In the genomic region with DNA sequence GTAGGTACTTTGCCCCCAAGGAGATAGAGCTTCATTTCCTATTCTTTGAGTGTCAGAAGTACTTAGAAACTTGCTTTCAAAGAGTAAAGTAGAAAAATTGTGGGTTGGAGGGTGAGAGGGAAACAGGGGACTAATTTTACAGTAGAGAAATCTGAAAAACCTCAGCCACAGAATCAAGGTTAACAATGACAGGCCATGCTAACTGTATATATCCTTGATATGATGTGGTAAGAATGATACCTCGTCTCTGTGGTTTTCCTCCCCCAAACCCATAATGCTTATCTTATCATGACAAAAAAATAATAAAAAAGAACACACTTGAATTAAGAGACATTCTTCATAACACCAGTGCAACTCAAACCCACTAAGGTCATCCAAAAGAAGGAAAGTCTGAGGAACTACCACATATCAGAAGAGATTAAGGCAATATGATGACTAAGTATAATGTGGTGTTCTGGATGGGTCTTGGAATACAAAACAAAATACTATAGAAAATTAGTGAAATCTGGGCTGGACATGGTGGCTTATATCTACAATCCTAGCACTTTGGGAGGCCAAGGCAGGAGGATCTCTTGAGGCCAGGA, we compare ENCODE assay signal across 16 cellular contexts.
A peak's percentile ranks its signal among the peaks of the same experiment; 100 is the strongest.
DNase-seq lines count a peak whose midpoint lies in the region; ATAC-seq, FAIRE-seq and TF ChIP-seq lines count a peak whose summit lies in the region.
"Had no signal": no experiment of that assay in that cellular context is flagged by ENCODE, and none has a peak within 500 bp of the region (broad histone marks: within the 10 kb centered on the region; RNA-seq: fewer than 3 reads in every experiment).

No MANE protein-coding gene starts in this region.

- in situ Hi-C loops in K562 (cut with MboI), result no loop called here

- POLR2A ChIA-PET in MCF 10A (lab: Yijun Ruan, JAX), result no interaction called here
- POLR2A ChIA-PET in K562 (lab: Yijun Ruan, JAX), result no interaction called here

- H3K4me3 Mint-ChIP-seq in MCF 10A (ENCODE audit: unreplicated experiment), result no peak overlapping the region
- H3K4me3 Mint-ChIP-seq: CD8-positive, alpha-beta memory T cell had no signal

- no peaks in the 10 kb centered on the region for H4K20me1 ChIP-seq in K562 (replicated peaks; ENCODE audit: control insufficient read depth, insufficient read depth, low read length)
- H4K20me1 ChIP-seq: BLaER1 had no signal

- H3K36me3 ChIP-seq in breast epithelium, result no peaks in the 10 kb centered on the region
- no peaks in the 10 kb centered on the region for H3K36me3 ChIP-seq in K562 (ENCODE audit: control insufficient read depth, insufficient read depth, low read length)
- no peaks in the 10 kb centered on the region for H3K36me3 ChIP-seq in heart right ventricle
- H3K36me3 ChIP-seq: BLaER1 had no signal

- TF ChIP-seq CTCF in MCF 10A (IDR thresholded peaks at IDR 0.05; ENCODE audit: unreplicated experiment), result no peak
- no peak for TF ChIP-seq CTCF in breast epithelium (IDR thresholded peaks at IDR 0.05)
- no peak for TF ChIP-seq CTCF in K562 (IDR thresholded peaks at IDR 0.05 in 2 of 3, conservative IDR thresholded peaks at IDR 0.05 in 1 of 3; ENCODE audit: insufficient read depth in 2 of 3, low read depth in 1 of 3, low read length in 3 of 3)
- no peak for TF ChIP-seq CTCF in heart right ventricle (IDR thresholded peaks at IDR 0.05)

- BruUV-seq in MCF 10A (replicated peaks; lab: Mats Ljungman, UMichigan), result no TSS peak
- no TSS peak for BruUV-seq in K562 (replicated peaks; lab: Mats Ljungman, UMichigan)

- H3K4me3 ChIP-seq in breast epithelium, result no peak overlapping the region
- H3K4me3 ChIP-seq in K562, result no peak overlapping the region
- H3K4me3 ChIP-seq in heart right ventricle, result no peak overlapping the region
- H3K4me3 ChIP-seq: BLaER1, GM23248 had no signal

- H3K27me3 ChIP-seq in breast epithelium (no peaks in the 10 kb centered on the region), K562 (ENCODE audit: control insufficient read depth in 2 of 2, insufficient read depth in 2 of 2, low read length in 2 of 2) (peaks cover 0 to 3% of the 10 kb centered on the region in 2 experiments; a peak in 1 of 5 replicates), heart right ventricle (no peaks in the 10 kb centered on the region)
- H3K27me3 ChIP-seq: BLaER1 had no signal

- intact Hi-C loops in MCF 10A (cut with micrococcal nuclease) (no loop called here), breast epithelium (cut with DNase I; ENCODE audit: low total_unique reads) (no loop called here), K562 (cut with micrococcal nuclease) (no loop called here), heart right ventricle (cut with DNase I) (no loop called here)

- CTCF ChIA-PET in MCF 10A (lab: Yijun Ruan, JAX) (no interaction called here), K562 (lab: Yijun Ruan, JAX; ENCODE audit: low intra/inter-chr PET ratio) (no interaction called here)

- H3K36me3 Mint-ChIP-seq in MCF 10A (ENCODE audit: insufficient read depth, unreplicated experiment), result no peaks in the 10 kb centered on the region

- no peaks in the 10 kb centered on the region for H3K4me1 Mint-ChIP-seq in MCF 10A (ENCODE audit: insufficient read depth, unreplicated experiment)

- no peaks in the 10 kb centered on the region for H3K9me3 Mint-ChIP-seq in MCF 10A (ENCODE audit: unreplicated experiment)
- H3K9me3 Mint-ChIP-seq: CD8-positive, alpha-beta memory T cell had no signal

- no peak for TF ChIP-seq RAD21 in K562 (CRISPR knock-in tag; conservative IDR thresholded peaks at IDR 0.05 in 1 of 2, IDR thresholded peaks at IDR 0.05 in 1 of 2)

- H3K27me3 Mint-ChIP-seq in MCF 10A (ENCODE audit: insufficient read depth, unreplicated experiment), result no peaks in the 10 kb centered on the region
- H3K27me3 Mint-ChIP-seq: CD8-positive, alpha-beta memory T cell had no signal

- no peak for DNase-seq in MCF 10A (ENCODE audit: unreplicated experiment)
- no peak for DNase-seq in breast epithelium (ENCODE audit: low spot score in 2 of 2)
- DNase-seq in NCI-H226, result peak; percentile 72
- DNase-seq in K562 (ENCODE audit: extremely low read depth in 1 of 4, low spot score in 3 of 4), result no peak
- DNase-seq in heart right ventricle, result no peak
- no peak for DNase-seq in NCI-H345 (lab: John Stamatoyannopoulos, UW)
- no peak for DNase-seq in activated naive CD4-positive, alpha-beta T cell (lab: John Stamatoyannopoulos, UW)
- DNase-seq: 8988T; AML-193; CD8-positive, alpha-beta memory T cell; DMS53; GM23248 had no signal

- TF ChIP-seq POLR2A in breast epithelium (IDR thresholded peaks at IDR 0.05), result no peak
- no peak for TF ChIP-seq POLR2A in K562 (conservative IDR thresholded peaks at IDR 0.05)

- no peaks in the 10 kb centered on the region for H3K9me1 ChIP-seq in K562 (ENCODE audit: control insufficient read depth, insufficient read depth, low read length)

- no peak overlapping the region for H2AFZ ChIP-seq in K562 (ENCODE audit: low read depth, low read length)
- H2AFZ ChIP-seq: GM23248 had no signal

- no peak overlapping the region for H3K4me2 ChIP-seq in K562 (ENCODE audit: insufficient read depth, low read length)
- H3K4me2 ChIP-seq: BLaER1 had no signal

- TF ChIP-seq EP300 in K562 (IDR thresholded peaks at IDR 0.05; ENCODE audit: low read length), result no peak

- H3K9me3 ChIP-seq in breast epithelium, result no peaks in the 10 kb centered on the region
- no peaks in the 10 kb centered on the region for H3K9me3 ChIP-seq in K562 (replicated peaks; ENCODE audit: control insufficient read depth, insufficient read depth, low read depth, low read length)
- H3K9me3 ChIP-seq in heart right ventricle, result no peaks in the 10 kb centered on the region
- H3K9me3 ChIP-seq: BLaER1 had no signal

- peak overlapping the region; percentile 13 for H3K27ac Mint-ChIP-seq in MCF 10A (ENCODE audit: low read depth, unreplicated experiment)

- H3K27ac ChIP-seq in breast epithelium (no peak overlapping the region), K562 (ENCODE audit: extremely low read depth, low read depth, low read length) (no peak overlapping the region), heart right ventricle (no peak overlapping the region)
- H3K27ac ChIP-seq: BLaER1, GM23248, HL-60 had no signal

- 0% methylated on average over 1 of the region's 1 CpG for WGBS in K562 (ENCODE audit: insufficient coverage, low coverage, missing lambda C conversion rate)
- 58 to 65% methylated on average over 1 of the region's 1 CpG for WGBS in heart right ventricle, 2 donors

- no peak for FAIRE-seq in K562 (lab: Jason Lieb, UNC)
- FAIRE-seq: H54 had no signal

- H3K4me1 ChIP-seq in breast epithelium, result no peaks in the 10 kb centered on the region
- H3K4me1 ChIP-seq in K562 (replicated peaks in 1 of 2; ENCODE audit: control insufficient read depth in 2 of 2, insufficient read depth in 2 of 2, low read length in 2 of 2), result no peaks in the 10 kb centered on the region
- H3K4me1 ChIP-seq in heart right ventricle, result no peaks in the 10 kb centered on the region

- H3K79me2 ChIP-seq in K562 (ENCODE audit: control insufficient read depth, insufficient read depth, low read length), result no peaks in the 10 kb centered on the region

- H3K9ac ChIP-seq in K562 (ENCODE audit: insufficient read depth in 1 of 2, low read depth in 2 of 2, low read length in 2 of 2), result no peak overlapping the region
- H3K9ac ChIP-seq: BLaER1, GM23248 had no signal

- ATAC-seq in K562, result no peak
- no peak for ATAC-seq in heart right ventricle
- ATAC-seq: HCT116 had no signal

TF ChIP-seq in K562, 482 proteins besides CTCF, POLR2A, EP300 and RAD21 (continues in another document):
- no peak for TF ChIP-seq BMI1 (IDR thresholded peaks at IDR 0.05; ENCODE audit: low read length)
- TF ChIP-seq C11orf30 (IDR thresholded peaks at IDR 0.05; ENCODE audit: low read depth), result peak; percentile 15; the same call in 1 of the 2 replicates
- TF ChIP-seq ZNF217 (CRISPR knock-in tag; IDR thresholded peaks at IDR 0.05), result no peak
- TF ChIP-seq TAL1 (IDR thresholded peaks at IDR 0.05), result no peak
- TF ChIP-seq, protein P1, sequence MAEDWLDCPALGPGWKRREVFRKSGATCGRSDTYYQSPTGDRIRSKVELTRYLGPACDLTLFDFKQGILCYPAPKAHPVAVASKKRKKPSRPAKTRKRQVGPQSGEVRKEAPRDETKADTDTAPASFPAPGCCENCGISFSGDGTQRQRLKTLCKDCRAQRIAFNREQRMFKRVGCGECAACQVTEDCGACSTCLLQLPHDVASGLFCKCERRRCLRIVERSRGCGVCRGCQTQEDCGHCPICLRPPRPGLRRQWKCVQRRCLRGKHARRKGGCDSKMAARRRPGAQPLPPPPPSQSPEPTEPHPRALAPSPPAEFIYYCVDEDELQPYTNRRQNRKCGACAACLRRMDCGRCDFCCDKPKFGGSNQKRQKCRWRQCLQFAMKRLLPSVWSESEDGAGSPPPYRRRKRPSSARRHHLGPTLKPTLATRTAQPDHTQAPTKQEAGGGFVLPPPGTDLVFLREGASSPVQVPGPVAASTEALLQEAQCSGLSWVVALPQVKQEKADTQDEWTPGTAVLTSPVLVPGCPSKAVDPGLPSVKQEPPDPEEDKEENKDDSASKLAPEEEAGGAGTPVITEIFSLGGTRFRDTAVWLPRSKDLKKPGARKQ (CRISPR knock-in tag; IDR thresholded peaks at IDR 0.05), result no peak
- TF ChIP-seq, protein P2, sequence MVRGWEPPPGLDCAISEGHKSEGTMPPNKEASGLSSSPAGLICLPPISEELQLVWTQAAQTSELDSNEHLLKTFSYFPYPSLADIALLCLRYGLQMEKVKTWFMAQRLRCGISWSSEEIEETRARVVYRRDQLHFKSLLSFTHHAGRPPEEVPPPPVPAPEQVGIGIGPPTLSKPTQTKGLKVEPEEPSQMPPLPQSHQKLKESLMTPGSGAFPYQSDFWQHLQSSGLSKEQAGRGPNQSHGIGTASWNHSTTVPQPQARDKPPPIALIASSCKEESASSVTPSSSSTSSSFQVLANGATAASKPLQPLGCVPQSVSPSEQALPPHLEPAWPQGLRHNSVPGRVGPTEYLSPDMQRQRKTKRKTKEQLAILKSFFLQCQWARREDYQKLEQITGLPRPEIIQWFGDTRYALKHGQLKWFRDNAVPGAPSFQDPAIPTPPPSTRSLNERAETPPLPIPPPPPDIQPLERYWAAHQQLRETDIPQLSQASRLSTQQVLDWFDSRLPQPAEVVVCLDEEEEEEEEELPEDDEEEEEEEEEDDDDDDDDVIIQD (CRISPR knock-in tag; IDR thresholded peaks at IDR 0.05), result no peak
- no peak for TF ChIP-seq TCF7L2 (IDR thresholded peaks at IDR 0.05; ENCODE audit: low read depth, low read length)
- peak; percentile 24; the same call in 1 of the 2 replicates for TF ChIP-seq ZNF316 (IDR thresholded peaks at IDR 0.05)
- no peak for TF ChIP-seq RFX5 (IDR thresholded peaks at IDR 0.05; ENCODE audit: low read depth, low read length)
- no peak for TF ChIP-seq RUNX1 (IDR thresholded peaks at IDR 0.05; ENCODE audit: low read depth)
